ENCODE assay signal across 7 cellular contexts in the genomic region with DNA sequence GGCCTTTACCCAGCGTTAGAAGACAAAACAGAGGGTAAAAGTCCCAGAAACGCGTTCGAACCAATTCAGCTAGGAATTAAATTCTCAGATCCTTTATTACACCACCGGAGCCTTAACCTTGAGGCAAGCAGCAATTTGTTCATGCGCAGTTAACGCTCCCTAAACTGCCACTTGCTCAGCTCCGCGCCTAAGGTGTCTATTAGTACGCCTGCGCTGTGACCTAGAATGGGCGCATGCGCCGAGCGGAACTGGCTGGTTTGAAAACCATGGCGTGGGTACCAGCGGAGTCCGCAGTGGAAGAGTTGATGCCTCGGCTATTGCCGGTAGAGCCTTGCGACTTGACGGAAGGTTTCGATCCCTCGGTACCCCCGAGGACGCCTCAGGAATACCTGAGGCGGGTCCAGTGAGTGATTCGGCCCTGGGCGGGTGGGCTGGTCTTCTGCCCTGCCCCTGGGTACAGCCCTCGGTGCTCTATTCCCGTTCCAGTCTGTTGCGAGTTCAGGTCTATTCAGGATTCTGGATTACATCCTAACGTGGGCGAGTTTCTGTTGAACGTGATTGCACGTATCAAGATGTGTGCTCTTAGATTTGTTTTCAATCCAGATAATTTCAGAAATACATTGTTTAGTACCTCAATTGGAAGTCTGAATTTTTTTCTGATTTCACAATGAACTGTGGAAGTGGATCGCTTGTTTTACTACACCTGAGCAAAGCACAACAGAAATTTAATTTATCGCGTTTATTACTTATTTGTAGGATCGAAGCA. TPM values are rescaled to one million over a fixed set of nuclear protein-coding genes. Genes with fewer than 3 reads are reported as not detected.
DNase-seq lines count a peak whose midpoint lies in the region; ATAC-seq, FAIRE-seq and TF ChIP-seq lines count a peak whose summit lies in the region.

A gene with protein sequence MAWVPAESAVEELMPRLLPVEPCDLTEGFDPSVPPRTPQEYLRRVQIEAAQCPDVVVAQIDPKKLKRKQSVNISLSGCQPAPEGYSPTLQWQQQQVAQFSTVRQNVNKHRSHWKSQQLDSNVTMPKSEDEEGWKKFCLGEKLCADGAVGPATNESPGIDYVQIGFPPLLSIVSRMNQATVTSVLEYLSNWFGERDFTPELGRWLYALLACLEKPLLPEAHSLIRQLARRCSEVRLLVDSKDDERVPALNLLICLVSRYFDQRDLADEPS (plus strand): TSS at position 251 of the 766 bp plus-strand sequence. CDS start 16 bp downstream, at position 267.

- no peaks in the 10 kb centered on the region for H3K9me2 ChIP-seq in hepatocyte (replicated peaks; ENCODE audit: insufficient read depth)

- no peaks in the 10 kb centered on the region for H3K9me3 ChIP-seq in hepatocyte (ENCODE audit: low read depth)

- H3K27ac ChIP-seq in hepatocyte, result peak within 1 kb of the TSS; percentile 45

- no peaks in the 10 kb centered on the region for H3K27me3 ChIP-seq in hepatocyte

- DNase-seq in GM18507 (ENCODE audit: extremely low spot score, insufficient read length, low read depth) (peak; percentile 88), NCI-H2029 treated with DMSO at 0.1 percent for 48 hours (lab: John Stamatoyannopoulos, UW) (peak; percentile 97), T-helper 9 cell (peak; percentile 88), astrocyte of the hippocampus (ENCODE audit: low read depth, low spot score) (peak; percentile 96), hepatocyte (ENCODE audit: low spot score) (peak; percentile 96), renal cortical epithelial cell (ENCODE audit: low read depth) (peak; percentile 93)

- no peaks in the 10 kb centered on the region for H4K20me1 ChIP-seq in hepatocyte (ENCODE audit: insufficient read depth, poor library complexity, severe bottlenecking)

- peak; percentile 92 for ATAC-seq in HG02981 (IDR thresholded peaks at IDR 0.05; ENCODE audit: unreplicated experiment)

- 2% methylated on average over 40 of the region's 40 CpGs for WGBS in hepatocyte (ENCODE audit: low lambda C conversion rate, missing lambda C conversion rate)

- FAIRE-seq in GM18507 (lab: Jason Lieb, UNC), result peak; percentile 98

- H3K79me2 ChIP-seq in hepatocyte, result peaks cover 10% of the 10 kb centered on the region

- no peaks in the 10 kb centered on the region for H3K36me3 ChIP-seq in hepatocyte (replicated peaks; ENCODE audit: insufficient read depth, low read depth)

- peak within 1 kb of the TSS; percentile 70 for H3K4me2 ChIP-seq in hepatocyte

- H2AFZ ChIP-seq in hepatocyte, result peak within 1 kb of the TSS; percentile 82

- H3K4me3 ChIP-seq in hepatocyte, result peak within 1 kb of the TSS; percentile 47

- H3K4me1 ChIP-seq in hepatocyte (ENCODE audit: insufficient read depth), result peaks cover 3% of the 10 kb centered on the region

- TF ChIP-seq CTCF in hepatocyte (IDR thresholded peaks at IDR 0.05; ENCODE audit: poor library complexity), result no peak

RNA-seq across cellular contexts. Expression of the gene that starts here (rescaled TPM):
- 24.7 and 28.3 TPM in 2 replicates for total RNA-seq in hepatocyte
- 9.0 and 12.4 TPM in 2 replicates for polyA plus RNA-seq in hepatocyte
- 34.5 and 55.4 TPM in 2 replicates for total RNA-seq in renal cortical epithelial cell

Comparison
In these comparisons a context has a peak if more than half of its experiments do, and no peak if none do; other contexts are left out.
1. Peak in every context shown above with its lines: DNase-seq, ATAC-seq, H3K4me3 ChIP-seq and H3K27ac ChIP-seq.